In genomic region chr10:5260828-5261227, GRCh38 we compare ENCODE assay signal across 22 cellular contexts.
"Had no signal": no experiment of that assay in that cellular context is flagged by ENCODE, and none has a peak within 500 bp of the region (broad histone marks: within the 10 kb centered on the region; RNA-seq: fewer than 3 reads in every experiment).

No MANE protein-coding gene starts in this region.

- H3K36me3 ChIP-seq: left lung, neural progenitor cell, prostate gland, right atrium auricular region, thoracic aorta, tibial nerve, vagina had no signal

- H3K4me1 ChIP-seq: left lung, prostate gland, right atrium auricular region, tibial nerve, vagina had no signal

- H3K9me3 ChIP-seq: prostate gland, thoracic aorta, vagina had no signal

- FAIRE-seq: endometrium, frontal cortex, kidney had no signal

- H3K4me3 ChIP-seq: hepatocyte, left lung, neural progenitor cell, prostate gland, right atrium auricular region, skin epidermis, thoracic aorta, tibial nerve, vagina had no signal

- H3K27ac ChIP-seq: hepatocyte, left lung, neural progenitor cell, prostate gland, right atrium auricular region, skin epidermis, thoracic aorta, tibial nerve, vagina had no signal

- H3K27me3 ChIP-seq: hepatocyte, left lung, neural progenitor cell, right atrium auricular region, tibial nerve, vagina had no signal

- ATAC-seq: effector memory CD8-positive, alpha-beta T cell; left lung; naive thymus-derived CD4-positive, alpha-beta T cell; stimulated activated naive B cell treated with anti-CD40 and anti-IgM and Interleukin-4, amounts not matched to agents 10 μg/mL and 1 μg/mL and 100 μg/mL, for 72 hours had no signal

- DNase-seq: cortex of kidney; effector memory CD8-positive, alpha-beta T cell; erythroblast; head of caudate nucleus; kidney; left lung; mesenchymal stem cell; naive thymus-derived CD4-positive, alpha-beta T cell; nucleus accumbens; stimulated activated CD4-positive, alpha-beta T cell treated with anti-CD3 and anti-CD28 coated beads, Interleukin-15, amount 100 ng/mL, for 24 hours; stimulated activated CD4-positive, alpha-beta T cell treated with anti-CD3 and anti-CD28 coated beads, Interleukin-2, amount 100 ng/mL, for 48 hours; stimulated activated naive B cell treated with anti-CD40 and anti-IgM and Interleukin-4, amounts not matched to agents 10 μg/mL and 1 μg/mL and 100 μg/mL, for 72 hours had no signal
